13 cellular contexts compared by ENCODE assay signal in genomic region chr2:133503323-133503722, GRCh38.
DNase-seq lines count a peak whose midpoint lies in the region; ATAC-seq, FAIRE-seq and TF ChIP-seq lines count a peak whose summit lies in the region.
"Had no signal": no experiment of that assay in that cellular context is flagged by ENCODE, and none has a peak within 500 bp of the region (broad histone marks: within the 10 kb centered on the region; RNA-seq: fewer than 3 reads in every experiment).

No MANE protein-coding gene starts in this region.

- no peak for TF ChIP-seq POLR2A in H54 (IDR thresholded peaks at IDR 0.05; ENCODE audit: low read depth, low read length)
- no peak for TF ChIP-seq POLR2A in lower leg skin (IDR thresholded peaks at IDR 0.05)

- 0 out of 2 replicates have a peak overlapping the region, but pooled peaks have one; percentile 3 for H3K4me3 ChIP-seq in MM.1S (ENCODE audit: low read length)
- H3K4me3 ChIP-seq in lower leg skin (ENCODE audit: low read depth, poor library complexity, severe bottlenecking), result no peak overlapping the region
- H3K4me3 ChIP-seq: MG63 had no signal

- peak overlapping the region; percentile 27 for H3K9ac ChIP-seq in MM.1S (ENCODE audit: low read length)

- no peaks in the 10 kb centered on the region for H3K79me2 ChIP-seq in MM.1S (ENCODE audit: low read length)

- peak overlapping the region; percentile 78 for H3K4me2 ChIP-seq in MM.1S (ENCODE audit: low read depth, low read length)

- peak; percentile 87 for DNase-seq in MM.1S
- DNase-seq in H54 (ENCODE audit: insufficient read length, low spot score), result no peak
- DNase-seq in mesenteric fat pad (ENCODE audit: low spot score), result no peak
- no peak for DNase-seq in HPDE6-E6E7 (ENCODE audit: extremely low spot score)
- no peak for DNase-seq in lower leg skin (ENCODE audit: low spot score in 2 of 2)
- DNase-seq: activated effector memory CD4-positive, alpha-beta T cell treated with anti-CD3 and anti-CD28 coated beads, Interleukin-2, amount 50 U/mL, for 16 hours; caudate nucleus; MG63; NCI-H446 treated with DMSO at 0.1 percent for 48 hours had no signal

- peaks cover 21% of the 10 kb centered on the region for H3F3A ChIP-seq in MM.1S (ENCODE audit: insufficient read depth, low read length)

- no peak for FAIRE-seq in H54 (lab: Jason Lieb, UNC)

- 78 to 94% methylated on average over 1 of the region's 1 CpG for WGBS in lower leg skin, 2 donors

- ATAC-seq in GM18868 (IDR thresholded peaks at IDR 0.05; ENCODE audit: unreplicated experiment) (peak; percentile 58), GM21515 (IDR thresholded peaks at IDR 0.05; ENCODE audit: unreplicated experiment) (peak; percentile 80), HG03039 (IDR thresholded peaks at IDR 0.05; ENCODE audit: unreplicated experiment) (peak; percentile 71)

- H3K4me1 ChIP-seq in MM.1S (ENCODE audit: low read length), result peaks cover 37% of the 10 kb centered on the region

- TF ChIP-seq CTCF in MM.1S (IDR thresholded peaks at IDR 0.05; ENCODE audit: low read length) (no peak), lower leg skin (IDR thresholded peaks at IDR 0.05) (no peak)

- no peaks in the 10 kb centered on the region for H3K27me3 ChIP-seq in MM.1S (replicated peaks; ENCODE audit: insufficient read depth, low read length)
- H3K27me3 ChIP-seq: MG63 had no signal

- intact Hi-C loops in lower leg skin (cut with DNase I; ENCODE audit: low total_unique reads), result no loop called here

- H3K27ac ChIP-seq in MM.1S (ENCODE audit: low read length), result peak overlapping the region; percentile 66
- H3K27ac ChIP-seq: C4-2B had no signal

- no peaks in the 10 kb centered on the region for H3K9me3 ChIP-seq in MM.1S (replicated peaks; ENCODE audit: insufficient read depth, low read length)
- H3K9me3 ChIP-seq: MG63 had no signal

- H4K20me1 ChIP-seq in MM.1S (ENCODE audit: insufficient read depth, low read length), result no peaks in the 10 kb centered on the region

- no peaks in the 10 kb centered on the region for H3K36me3 ChIP-seq in MM.1S (replicated peaks; ENCODE audit: insufficient read depth, low read length)
- H3K36me3 ChIP-seq: MG63 had no signal

- H2AFZ ChIP-seq in MM.1S (ENCODE audit: low read length), result peak overlapping the region; percentile 77

- no peaks in the 10 kb centered on the region for H3K9me2 ChIP-seq in MM.1S (replicated peaks; ENCODE audit: insufficient read depth, low read length)
